ENCODE assay signal across 1 cellular context in genomic region chr10:99339077-99339476, GRCh38.
TF ChIP-seq lines count a peak whose summit lies in the region.

No MANE protein-coding gene starts in this region.

TF ChIP-seq in HepG2, 621 proteins besides CTCF, POLR2A, EP300 and RAD21 (continues in another document):
- peak; percentile 26; the same call in 1 of the 2 replicates for TF ChIP-seq ARID5B (CRISPR knock-in tag; IDR thresholded peaks at IDR 0.05)
- TF ChIP-seq ZNF792 (CRISPR knock-in tag; IDR thresholded peaks at IDR 0.05), result no peak
- no peak for TF ChIP-seq ARNTL (CRISPR knock-in tag; IDR thresholded peaks at IDR 0.05)
- TF ChIP-seq FOSL2 (CRISPR knock-in tag; IDR thresholded peaks at IDR 0.05), result peak; percentile 74
- TF ChIP-seq ZBTB14 (CRISPR knock-in tag; IDR thresholded peaks at IDR 0.05), result no peak
- TF ChIP-seq TRAFD1 (CRISPR knock-in tag; IDR thresholded peaks at IDR 0.05; ENCODE audit: borderline replicate concordance), result no peak
- no peak for TF ChIP-seq MAZ (IDR thresholded peaks at IDR 0.05; ENCODE audit: borderline replicate concordance, low read depth, low read length)
- no peak for TF ChIP-seq MAZ (CRISPR knock-in tag; IDR thresholded peaks at IDR 0.05; ENCODE audit: low read depth)
- TF ChIP-seq BATF2 (CRISPR knock-in tag; IDR thresholded peaks at IDR 0.05), result no peak
- no peak for TF ChIP-seq BRCA1 (CRISPR knock-in tag; IDR thresholded peaks at IDR 0.05)
- no peak for TF ChIP-seq ZNF709 (CRISPR knock-in tag; IDR thresholded peaks at IDR 0.05)
- no peak for TF ChIP-seq ZNF232 (CRISPR knock-in tag; IDR thresholded peaks at IDR 0.05; ENCODE audit: borderline replicate concordance)
- no peak for TF ChIP-seq E2F5 (CRISPR knock-in tag; conservative IDR thresholded peaks at IDR 0.05)
- no peak for TF ChIP-seq SMYD3 (CRISPR knock-in tag; IDR thresholded peaks at IDR 0.05)
- no peak for TF ChIP-seq ZNF543 (CRISPR knock-in tag; IDR thresholded peaks at IDR 0.05)
- no peak for TF ChIP-seq HMG20B (CRISPR knock-in tag; conservative IDR thresholded peaks at IDR 0.05)
- TF ChIP-seq RARG (CRISPR knock-in tag; IDR thresholded peaks at IDR 0.05; ENCODE audit: low read depth), result no peak
- TF ChIP-seq ZNF441 (CRISPR knock-in tag; IDR thresholded peaks at IDR 0.05; ENCODE audit: borderline replicate concordance), result no peak
- TF ChIP-seq HDAC1 (CRISPR knock-in tag; IDR thresholded peaks at IDR 0.05), result no peak
- TF ChIP-seq ZNF660 (CRISPR knock-in tag; IDR thresholded peaks at IDR 0.05; ENCODE audit: borderline replicate concordance, low read depth), result no peak
- no peak for TF ChIP-seq HOXA3 (CRISPR knock-in tag; IDR thresholded peaks at IDR 0.05)
- no peak for TF ChIP-seq ZNF562 (CRISPR knock-in tag; IDR thresholded peaks at IDR 0.05; ENCODE audit: borderline replicate concordance)
- no peak for TF ChIP-seq CREBL2 (CRISPR knock-in tag; IDR thresholded peaks at IDR 0.05; ENCODE audit: borderline replicate concordance)
- TF ChIP-seq SMAD9 (CRISPR knock-in tag; IDR thresholded peaks at IDR 0.05), result no peak
- TF ChIP-seq TAF1 (CRISPR knock-in tag; IDR thresholded peaks at IDR 0.05), result no peak
- no peak for TF ChIP-seq RBM39 (IDR thresholded peaks at IDR 0.05; ENCODE audit: low read depth, low read length, poor library complexity, severe bottlenecking)
- no peak for TF ChIP-seq ZNF513 (CRISPR knock-in tag; conservative IDR thresholded peaks at IDR 0.05)
- TF ChIP-seq TEAD3 (CRISPR knock-in tag; optimal IDR thresholded peaks at IDR 0.05; ENCODE audit: borderline replicate concordance), result peak; percentile 94
- TF ChIP-seq MYPOP (CRISPR knock-in tag; IDR thresholded peaks at IDR 0.05), result no peak
- no peak for TF ChIP-seq SETDB1 (CRISPR knock-in tag; IDR thresholded peaks at IDR 0.05; ENCODE audit: borderline replicate concordance)
- TF ChIP-seq PHB2 (IDR thresholded peaks at IDR 0.05; ENCODE audit: partially characterized antibody), result no peak
- TF ChIP-seq KAT2B (IDR thresholded peaks at IDR 0.05; ENCODE audit: borderline replicate concordance, low read depth, low read length), result peak; percentile 44; the same call in 1 of the 2 replicates
- no peak for TF ChIP-seq CBX1 (IDR thresholded peaks at IDR 0.05; ENCODE audit: low read depth)
- no peak for TF ChIP-seq NFE2 (CRISPR knock-in tag; IDR thresholded peaks at IDR 0.05)
- TF ChIP-seq GABPB1 (CRISPR knock-in tag; IDR thresholded peaks at IDR 0.05), result no peak
- TF ChIP-seq MIER2 (CRISPR knock-in tag; IDR thresholded peaks at IDR 0.05), result peak; percentile 43; the same call in 1 of the 2 replicates
- TF ChIP-seq FOXA3 (CRISPR knock-in tag; IDR thresholded peaks at IDR 0.05), result peak; percentile 57
- TF ChIP-seq ZNF329 (CRISPR knock-in tag; IDR thresholded peaks at IDR 0.05; ENCODE audit: low read depth), result no peak
- TF ChIP-seq RBM22 (optimal IDR thresholded peaks at IDR 0.05; ENCODE audit: low read length), result no peak
- no peak for TF ChIP-seq NR3C1 (CRISPR knock-in tag; IDR thresholded peaks at IDR 0.05)
- no peak for TF ChIP-seq ZNF280B (CRISPR knock-in tag; IDR thresholded peaks at IDR 0.05; ENCODE audit: borderline replicate concordance)
- TF ChIP-seq ZFP1 (CRISPR knock-in tag; IDR thresholded peaks at IDR 0.05), result no peak
- TF ChIP-seq ZNF230 (CRISPR knock-in tag; IDR thresholded peaks at IDR 0.05), result no peak
- TF ChIP-seq NR2C2 (CRISPR knock-in tag; IDR thresholded peaks at IDR 0.05; ENCODE audit: borderline replicate concordance), result no peak
- peak; percentile 26; the same call in 1 of the 2 replicates for TF ChIP-seq SALL1 (CRISPR knock-in tag; IDR thresholded peaks at IDR 0.05)
- TF ChIP-seq ZNF878 (CRISPR knock-in tag; IDR thresholded peaks at IDR 0.05), result no peak
- TF ChIP-seq MAFF (IDR thresholded peaks at IDR 0.05; ENCODE audit: low read depth, low read length), result no peak
- no peak for TF ChIP-seq KAT7 (CRISPR knock-in tag; IDR thresholded peaks at IDR 0.05; ENCODE audit: borderline replicate concordance)
- no peak for TF ChIP-seq FOXP1 (IDR thresholded peaks at IDR 0.05)
- no peak for TF ChIP-seq FOXP1 (CRISPR knock-in tag; IDR thresholded peaks at IDR 0.05)
- no peak for TF ChIP-seq CENPT (CRISPR knock-in tag; IDR thresholded peaks at IDR 0.05; ENCODE audit: low read depth)
- no peak for TF ChIP-seq ZNF784 (CRISPR knock-in tag; IDR thresholded peaks at IDR 0.05; ENCODE audit: borderline replicate concordance)
- TF ChIP-seq ONECUT2 (CRISPR knock-in tag; IDR thresholded peaks at IDR 0.05), result no peak
- TF ChIP-seq ZNF136 (CRISPR knock-in tag; IDR thresholded peaks at IDR 0.05; ENCODE audit: low read depth), result no peak
